ENCODE assay signal across 30 cellular contexts in genomic region chr9:3361115-3361514, GRCh38.
DNase-seq lines count a peak whose midpoint lies in the region; ATAC-seq, FAIRE-seq and TF ChIP-seq lines count a peak whose summit lies in the region.
"Had no signal": no experiment of that assay in that cellular context is flagged by ENCODE, and none has a peak within 500 bp of the region (broad histone marks: within the 10 kb centered on the region; RNA-seq: fewer than 3 reads in every experiment).

No MANE protein-coding gene starts in this region.

- no peak overlapping the region for H3T11ph ChIP-seq in H9 (ENCODE audit: low read length)

- H2BK20ac ChIP-seq in H9 (ENCODE audit: low read depth, low read length, poor library complexity, severe bottlenecking): no peak overlapping the region

- H4K8ac ChIP-seq in H9 (replicated peaks; ENCODE audit: insufficient read length, low read depth, low read length): no peak overlapping the region

- no peak overlapping the region for H2BK5ac ChIP-seq in H9 (ENCODE audit: insufficient read length, low read length)

- H4K91ac ChIP-seq in H9 (ENCODE audit: insufficient read length, low read depth, low read length): no peak overlapping the region

- H3K27me3 Mint-ChIP-seq in H9 (ENCODE audit: low read depth): no peaks in the 10 kb centered on the region
- H3K27me3 Mint-ChIP-seq: activated CD4-positive, alpha-beta T cell treated with anti-CD3 and anti-CD28 coated beads for 36 hours; naive thymus-derived CD8-positive, alpha-beta T cell had no signal

- no CpG with 5 or more reads among the region's 4 CpGs for WGBS in H9 (ENCODE audit: extremely low coverage, insufficient read length, low lambda C conversion rate)

- H3K36me3 ChIP-seq in iPS-20b (ENCODE audit: insufficient read depth, low read depth, low read length) (no peaks in the 10 kb centered on the region), SJCRH30 (no peaks in the 10 kb centered on the region)
- H3K36me3 ChIP-seq: breast epithelium, colonic mucosa, esophagus muscularis mucosa, thoracic aorta had no signal

- H3K9me3 Mint-ChIP-seq in H9: no peaks in the 10 kb centered on the region
- H3K9me3 Mint-ChIP-seq: immature natural killer cell had no signal

- no peak overlapping the region for H2BK120ac ChIP-seq in H9 (ENCODE audit: low read depth, low read length, poor library complexity, severe bottlenecking)

- no peak overlapping the region for H4K5ac ChIP-seq in H9 (ENCODE audit: insufficient read length, low read depth, low read length)

- H3K9ac ChIP-seq in H9 (ENCODE audit: extremely low read depth, insufficient read length, low read length) (no peak overlapping the region), iPS-20b (ENCODE audit: low read depth, low read length) (peak overlapping the region; percentile 7; the same call in 1 of the 2 replicates)

- no peaks in the 10 kb centered on the region for H3K27me3 ChIP-seq in H9 (ENCODE audit: insufficient read depth, low read length)
- H3K27me3 ChIP-seq in iPS-20b (ENCODE audit: insufficient read depth, low read length): no peaks in the 10 kb centered on the region
- H3K27me3 ChIP-seq in SJCRH30: no peaks in the 10 kb centered on the region
- H3K27me3 ChIP-seq: breast epithelium, colonic mucosa, esophagus muscularis mucosa had no signal

- H3K14ac ChIP-seq in H9 (ENCODE audit: insufficient read depth, low read length): no peak overlapping the region

- H3K27ac ChIP-seq in H9 (ENCODE audit: insufficient read length, low read depth, low read length) (no peak overlapping the region), iPS-20b (ENCODE audit: low read length) (peak overlapping the region; percentile 48), SJCRH30 (no peak overlapping the region)
- H3K27ac ChIP-seq: breast epithelium, colonic mucosa, esophagus muscularis mucosa, PC-9, skin epidermis, thoracic aorta had no signal

- no peaks in the 10 kb centered on the region for H3K9me3 ChIP-seq in H9 (ENCODE audit: control insufficient read depth, low read depth, low read length)
- no peaks in the 10 kb centered on the region for H3K9me3 ChIP-seq in iPS-20b (ENCODE audit: insufficient read depth, low read depth, low read length)
- no peaks in the 10 kb centered on the region for H3K9me3 ChIP-seq in SJCRH30 (replicated peaks)
- H3K9me3 ChIP-seq: breast epithelium, colonic mucosa, esophagus muscularis mucosa, thoracic aorta had no signal

- no peaks in the 10 kb centered on the region for H3K79me1 ChIP-seq in H9 (ENCODE audit: insufficient read depth, low read depth, low read length, poor library complexity, severe bottlenecking)

- H3K79me2 ChIP-seq in H9 (ENCODE audit: insufficient read depth, low read length): no peaks in the 10 kb centered on the region

- H2AK5ac ChIP-seq in H9 (ENCODE audit: insufficient read length, low read length): no peak overlapping the region

- no peak overlapping the region for H3K4me3 Mint-ChIP-seq in H9
- H3K4me3 Mint-ChIP-seq: activated CD4-positive, alpha-beta T cell treated with anti-CD3 and anti-CD28 coated beads for 36 hours; immature natural killer cell; naive thymus-derived CD8-positive, alpha-beta T cell had no signal

- no peak overlapping the region for H2BK12ac ChIP-seq in H9 (ENCODE audit: insufficient read length, low read depth, low read length)

- DNase-seq in Ammon's horn (ENCODE audit: low spot score) (peak; percentile 5), H9 (no peak), NOMO-1 treated with dmso at 0.1 percent for 144 hours (lab: John Stamatoyannopoulos, UW; ENCODE audit: unreplicated experiment) (peak; percentile 14), urothelium cell line (ENCODE audit: low spot score) (no peak), NCI-H146 treated with DMSO at 0.1 percent for 48 hours (lab: John Stamatoyannopoulos, UW; ENCODE audit: unreplicated experiment) (no peak), SJCRH30 (no peak)
- DNase-seq: ACHN; activated CD4-positive, alpha-beta T cell treated with anti-CD3 and anti-CD28 coated beads for 36 hours; activated CD8-positive, alpha-beta memory T cell treated with anti-CD3 and anti-CD28 coated beads for 24 hours; activated T-cell treated with anti-CD3 and anti-CD28 coated beads, Interleukin-2, amount 50 U/mL, for 1 hour; amniotic stem cell; C1 segment of cervical spinal cord; colonic mucosa; DMS 273 treated with DMSO at 0.1 percent for 48 hours; effector memory CD4-positive, alpha-beta T cell; foreskin melanocyte; immature natural killer cell; naive thymus-derived CD8-positive, alpha-beta T cell; NCI-H1417; NCI-H446 treated with DMSO at 0.1 percent for 48 hours; PC-9; Right ventricle myocardium superior; stimulated activated CD4-positive, alpha-beta T cell treated with anti-CD3 and anti-CD28 coated beads, Interleukin-2, amount 100 ng/mL, for 24 hours; T-helper 1 cell had no signal

- H3K36me3 Mint-ChIP-seq in H9 (ENCODE audit: insufficient read depth in 1 of 3, low read depth in 3 of 3): peaks cover 0 to 4% (median 2%) of the 10 kb centered on the region in 3 experiments; a peak in 2 of 7 replicates

- no peak for TF ChIP-seq CTCF in H9 (conservative IDR thresholded peaks at IDR 0.05)

- no peak overlapping the region for H3K4me2 ChIP-seq in H9 (ENCODE audit: insufficient read depth, insufficient read length, low read length)
- H3K4me2 ChIP-seq: PC-9 had no signal

- peak overlapping the region; percentile 6 to 87 (median 70); a peak in 6 of 7 replicates for H3K27ac Mint-ChIP-seq in H9
- H3K27ac Mint-ChIP-seq: activated CD4-positive, alpha-beta T cell treated with anti-CD3 and anti-CD28 coated beads for 36 hours had no signal

- no peak overlapping the region for H3K56ac ChIP-seq in H9 (ENCODE audit: insufficient read length, low read depth, low read length)

- no peak for ATAC-seq in HG02610 (IDR thresholded peaks at IDR 0.05; ENCODE audit: unreplicated experiment)
- ATAC-seq: activated CD4-positive, alpha-beta T cell treated with anti-CD3 and anti-CD28 coated beads for 36 hours; naive thymus-derived CD8-positive, alpha-beta T cell had no signal

- H2BK15ac ChIP-seq in H9 (ENCODE audit: low read depth, low read length): no peak overlapping the region

- H3K4me3 ChIP-seq in iPS-20b (ENCODE audit: low read length) (no peak overlapping the region), SJCRH30 (no peak overlapping the region)
- H3K4me3 ChIP-seq: breast epithelium, colonic mucosa, esophagus muscularis mucosa, PC-9, skin epidermis, thoracic aorta had no signal

- H3K4me1 ChIP-seq in H9 (ENCODE audit: insufficient read depth, low read length) (no peaks in the 10 kb centered on the region; the same call in 1 of the 2 replicates), iPS-20b (ENCODE audit: insufficient read depth, low read length) (peaks cover 22% of the 10 kb centered on the region; the same call in 1 of the 2 replicates), SJCRH30 (no peaks in the 10 kb centered on the region)
- H3K4me1 ChIP-seq: breast epithelium, colonic mucosa had no signal

- no peak overlapping the region for H3K18ac ChIP-seq in H9 (ENCODE audit: insufficient read length, low read depth, low read length)

- FAIRE-seq in urothelium cell line (lab: Jason Lieb, UNC): no peak

- H2AFZ ChIP-seq in H9 (ENCODE audit: low read length): no peak overlapping the region
- H2AFZ ChIP-seq: PC-9 had no signal

- H3K23me2 ChIP-seq in H9 (ENCODE audit: insufficient read length, low read depth, low read length, poor library complexity, severe bottlenecking): no peaks in the 10 kb centered on the region

- H3K23ac ChIP-seq in H9 (ENCODE audit: insufficient read length, low read depth, low read length): no peak overlapping the region

- H4K20me1 ChIP-seq in H9 (ENCODE audit: control insufficient read depth, insufficient read depth, insufficient read length): no peaks in the 10 kb centered on the region

- H3K4me1 Mint-ChIP-seq in H9: peaks cover 27 to 29% of the 10 kb centered on the region in 2 experiments

- no peak overlapping the region for H3K4ac ChIP-seq in H9 (ENCODE audit: low read depth, low read length)

Comparison
In these comparisons a context has a peak if more than half of its experiments do, and no peak if none do; other contexts are left out.
1. DNase-seq: peak in Ammon's horn (single experiment) and NOMO-1 treated with dmso at 0.1 percent for 144 hours (single experiment); none in H9 (single experiment), urothelium cell line (single experiment), NCI-H146 treated with DMSO at 0.1 percent for 48 hours (single experiment) and SJCRH30 (0 of 2).